Comparison of ENCODE assay signal across 6 cellular contexts in the genomic region with DNA sequence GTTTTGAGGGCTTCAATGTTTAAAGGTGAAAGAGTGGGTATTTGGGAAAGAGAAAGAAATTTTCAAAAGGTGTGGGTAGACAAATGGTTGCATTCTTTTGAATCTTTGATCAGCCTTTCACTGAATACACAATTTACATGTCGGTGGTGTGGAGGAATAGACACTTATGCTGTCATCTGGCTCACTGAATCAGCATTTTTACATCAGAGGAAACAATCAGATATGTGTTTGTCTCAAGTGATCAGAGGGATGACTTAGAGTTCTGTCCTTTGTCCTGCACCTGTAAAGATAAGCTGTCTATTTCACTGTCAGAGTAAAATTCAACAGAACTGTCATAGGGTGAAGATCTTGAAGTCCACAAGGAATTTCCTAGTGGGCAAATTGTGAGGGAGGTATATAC.
"Had no signal": no experiment of that assay in that cellular context is flagged by ENCODE, and none has a peak within 500 bp of the region (broad histone marks: within the 10 kb centered on the region; RNA-seq: fewer than 3 reads in every experiment).

No MANE protein-coding gene starts in this region.

- H3K9me3 Mint-ChIP-seq: IgD-negative memory B cell had no signal

- H3K27ac ChIP-seq: HL-60 had no signal

- H3K4me3 Mint-ChIP-seq: IgD-negative memory B cell had no signal

- H3K36me3 Mint-ChIP-seq: IgD-negative memory B cell had no signal

- H3K27ac Mint-ChIP-seq: IgD-negative memory B cell had no signal

- FAIRE-seq: HTR-8/SVneo had no signal

- DNase-seq: IMR-90, KBM-7, KG1 had no signal
